In genomic region chr10:84234508-84234907, GRCh38 we compare ENCODE assay signal across 40 cellular contexts. TPM values are rescaled to one million over a fixed set of nuclear protein-coding genes. Genes with fewer than 3 reads are reported as not detected.
"Had no signal": no experiment of that assay in that cellular context is flagged by ENCODE, and none has a peak within 500 bp of the region (broad histone marks: within the 10 kb centered on the region; RNA-seq: fewer than 3 reads in every experiment).

No MANE protein-coding gene starts in this region.

- H3K27ac Mint-ChIP-seq: activated naive CD4-positive, alpha-beta T cell treated with anti-CD3 and anti-CD28 coated beads for 36 hours; activated naive CD4-positive, alpha-beta T cell treated with anti-CD3 and anti-CD28 coated beads, Interleukin-2, amount 10 ng/mL, durations not matched to agents 7 days and 5 days; activated naive CD4-positive, alpha-beta T cell treated with anti-CD3 and anti-CD28 coated beads, Interleukin-2, amount 50 U/mL, for 24 hours; activated naive CD4-positive, alpha-beta T cell treated with anti-CD3 and anti-CD28 coated beads, Interleukin-2, amount 50 U/mL, for 72 hours; activated naive CD8-positive, alpha-beta T cell; activated naive CD8-positive, alpha-beta T cell treated with anti-CD3 and anti-CD28 coated beads for 36 hours; activated naive CD8-positive, alpha-beta T cell treated with anti-CD3 and anti-CD28 coated beads, Interleukin-2, amount 10 ng/mL, durations not matched to agents 7 days and 5 days; activated naive CD8-positive, alpha-beta T cell treated with anti-CD3 and anti-CD28 coated beads, Interleukin-2, amount 50 U/mL, for 24 hours; activated T-cell treated with anti-CD3 and anti-CD28 coated beads, Interleukin-2, amount 50 U/mL, for 24 hours; activated T-cell treated with anti-CD3 and anti-CD28 coated beads, Interleukin-2, amount 50 U/mL, for 72 hours; activated T-helper 1 cell treated with anti-CD3 and anti-CD28 coated beads, Interleukin-12 subunit alpha, Interleukin-12 subunit beta, Interleukin-2, Interleukin-4 antibody, amounts not matched to agents 30 ng/mL and 10 ng/mL and 1 ng/mL, durations not matched to agents 14 hours and 24 hours and 36 hours; activated T-helper 17 cell treated with anti-CD3 and anti-CD28 coated beads, Interleukin-2, amount 50 U/mL, for 72 hours; activated T-helper 2 cell treated with anti-CD3 and anti-CD28 coated beads, Interferon-gamma antibody, Interleukin-2, Interleukin-4, amounts not matched to agents 10 μg/mL and 5 μg/mL and 100 μg/mL, durations not matched to agents 14 hours and 24 hours and 36 hours; brain had no signal

- H3K4me1 Mint-ChIP-seq: activated naive CD4-positive, alpha-beta T cell treated with anti-CD3 and anti-CD28 coated beads, Interleukin-2, amount 10 ng/mL, durations not matched to agents 7 days and 5 days; activated naive CD4-positive, alpha-beta T cell treated with anti-CD3 and anti-CD28 coated beads, Interleukin-2, amount 50 U/mL, for 24 hours; activated naive CD8-positive, alpha-beta T cell treated with anti-CD3 and anti-CD28 coated beads for 36 hours; activated naive CD8-positive, alpha-beta T cell treated with anti-CD3 and anti-CD28 coated beads, Interleukin-2, amount 10 ng/mL, durations not matched to agents 7 days and 5 days; activated naive CD8-positive, alpha-beta T cell treated with anti-CD3 and anti-CD28 coated beads, Interleukin-2, amount 50 U/mL, for 24 hours; activated T-helper 17 cell treated with anti-CD3 and anti-CD28 coated beads, Interleukin-2, amount 50 U/mL, for 72 hours; brain; central memory CD8-positive, alpha-beta T cell had no signal

- H3K27ac ChIP-seq: adrenal gland, ascending aorta, body of pancreas, brain microvascular endothelial cell, breast epithelium, cardiac muscle cell had no signal

- H3K36me3 Mint-ChIP-seq: activated naive CD4-positive, alpha-beta T cell treated with anti-CD3 and anti-CD28 coated beads, Interleukin-2, amount 10 ng/mL, durations not matched to agents 7 days and 5 days; activated naive CD4-positive, alpha-beta T cell treated with anti-CD3 and anti-CD28 coated beads, Interleukin-2, amount 50 U/mL, for 24 hours; activated naive CD4-positive, alpha-beta T cell treated with anti-CD3 and anti-CD28 coated beads, Interleukin-2, amount 50 U/mL, for 72 hours; activated naive CD8-positive, alpha-beta T cell; activated naive CD8-positive, alpha-beta T cell treated with anti-CD3 and anti-CD28 coated beads for 36 hours; activated naive CD8-positive, alpha-beta T cell treated with anti-CD3 and anti-CD28 coated beads, Interleukin-2, amount 10 ng/mL, durations not matched to agents 7 days and 5 days; brain had no signal

- H3K9me3 Mint-ChIP-seq: activated naive CD4-positive, alpha-beta T cell treated with anti-CD3 and anti-CD28 coated beads for 36 hours; activated naive CD4-positive, alpha-beta T cell treated with anti-CD3 and anti-CD28 coated beads, Interleukin-2, amount 10 ng/mL, durations not matched to agents 7 days and 5 days; activated naive CD4-positive, alpha-beta T cell treated with anti-CD3 and anti-CD28 coated beads, Interleukin-2, amount 50 U/mL, for 24 hours; activated naive CD4-positive, alpha-beta T cell treated with anti-CD3 and anti-CD28 coated beads, Interleukin-2, amount 50 U/mL, for 72 hours; activated naive CD8-positive, alpha-beta T cell treated with anti-CD3 and anti-CD28 coated beads for 36 hours; activated naive CD8-positive, alpha-beta T cell treated with anti-CD3 and anti-CD28 coated beads, Interleukin-2, amount 10 ng/mL, durations not matched to agents 7 days and 5 days; activated naive CD8-positive, alpha-beta T cell treated with anti-CD3 and anti-CD28 coated beads, Interleukin-2, amount 50 U/mL, for 24 hours; activated T-cell treated with anti-CD3 and anti-CD28 coated beads, Interleukin-2, amount 50 U/mL, for 24 hours; activated T-cell treated with anti-CD3 and anti-CD28 coated beads, Interleukin-2, amount 50 U/mL, for 4 hours; activated T-cell treated with anti-CD3 and anti-CD28 coated beads, Interleukin-2, amount 50 U/mL, for 72 hours; activated T-helper 1 cell treated with anti-CD3 and anti-CD28 coated beads, Interleukin-12 subunit alpha, Interleukin-12 subunit beta, Interleukin-2, Interleukin-4 antibody, amounts not matched to agents 30 ng/mL and 10 ng/mL and 1 ng/mL, durations not matched to agents 14 hours and 24 hours and 36 hours; activated T-helper 17 cell treated with anti-CD3 and anti-CD28 coated beads, Interleukin-2, amount 50 U/mL, for 72 hours; activated T-helper 2 cell treated with anti-CD3 and anti-CD28 coated beads, Interferon-gamma antibody, Interleukin-2, Interleukin-4, amounts not matched to agents 10 μg/mL and 5 μg/mL and 100 μg/mL, durations not matched to agents 14 hours and 24 hours and 36 hours; central memory CD8-positive, alpha-beta T cell had no signal

- H3K4me3 Mint-ChIP-seq: activated naive CD4-positive, alpha-beta T cell treated with anti-CD3 and anti-CD28 coated beads for 36 hours; activated naive CD4-positive, alpha-beta T cell treated with anti-CD3 and anti-CD28 coated beads, Interleukin-2, amount 10 ng/mL, durations not matched to agents 7 days and 5 days; activated naive CD4-positive, alpha-beta T cell treated with anti-CD3 and anti-CD28 coated beads, Interleukin-2, amount 50 U/mL, for 24 hours; activated naive CD8-positive, alpha-beta T cell; activated naive CD8-positive, alpha-beta T cell treated with anti-CD3 and anti-CD28 coated beads for 36 hours; activated naive CD8-positive, alpha-beta T cell treated with anti-CD3 and anti-CD28 coated beads, Interleukin-2, amount 10 ng/mL, durations not matched to agents 7 days and 5 days; activated naive CD8-positive, alpha-beta T cell treated with anti-CD3 and anti-CD28 coated beads, Interleukin-2, amount 50 U/mL, for 24 hours; activated T-cell treated with anti-CD3 and anti-CD28 coated beads, Interleukin-2, amount 50 U/mL, for 24 hours; activated T-cell treated with anti-CD3 and anti-CD28 coated beads, Interleukin-2, amount 50 U/mL, for 4 hours; activated T-cell treated with anti-CD3 and anti-CD28 coated beads, Interleukin-2, amount 50 U/mL, for 72 hours; activated T-helper 1 cell treated with anti-CD3 and anti-CD28 coated beads, Interleukin-12 subunit alpha, Interleukin-12 subunit beta, Interleukin-2, Interleukin-4 antibody, amounts not matched to agents 30 ng/mL and 10 ng/mL and 1 ng/mL, durations not matched to agents 14 hours and 24 hours and 36 hours; activated T-helper 17 cell treated with anti-CD3 and anti-CD28 coated beads, Interleukin-2, amount 50 U/mL, for 72 hours; brain; central memory CD8-positive, alpha-beta T cell had no signal

- H3K4me3 ChIP-seq: adrenal gland, ascending aorta, body of pancreas, breast epithelium, cardiac muscle cell had no signal

- ATAC-seq: activated naive CD4-positive, alpha-beta T cell treated with anti-CD3 and anti-CD28 coated beads, Interleukin-2, amount 50 U/mL, for 72 hours; activated naive CD8-positive, alpha-beta T cell treated with anti-CD3 and anti-CD28 coated beads, Interleukin-2, amount 50 U/mL, for 24 hours; activated T-cell treated with anti-CD3 and anti-CD28 coated beads, Interleukin-2, amount 50 U/mL, for 4 hours; activated T-cell treated with anti-CD3 and anti-CD28 coated beads, Interleukin-2, amount 50 U/mL, for 72 hours; activated T-helper 17 cell treated with anti-CD3 and anti-CD28 coated beads, Interleukin-2, amount 50 U/mL, for 72 hours; body of pancreas had no signal

- DNase-seq: activated effector memory CD4-positive, alpha-beta T cell treated with Interleukin-2 at 50 U/mL for 16 hours; activated gamma-delta T cell; activated gamma-delta T cell treated with Interleukin-2 at 50 U/mL for 16 hours; activated naive CD4-positive, alpha-beta T cell; activated naive CD4-positive, alpha-beta T cell treated with anti-CD3 and anti-CD28 coated beads for 36 hours; activated naive CD4-positive, alpha-beta T cell treated with anti-CD3 and anti-CD28 coated beads, Interleukin-2, amount 10 ng/mL, durations not matched to agents 7 days and 5 days; activated naive CD4-positive, alpha-beta T cell treated with anti-CD3 and anti-CD28 coated beads, Interleukin-2, amount 50 U/mL, for 16 hours; activated naive CD4-positive, alpha-beta T cell treated with Interleukin-2 at 50 U/mL for 16 hours; activated naive CD8-positive, alpha-beta T cell treated with anti-CD3 and anti-CD28 coated beads for 36 hours; activated naive CD8-positive, alpha-beta T cell treated with anti-CD3 and anti-CD28 coated beads, Interleukin-2, amount 10 ng/mL, durations not matched to agents 7 days and 5 days; activated naive CD8-positive, alpha-beta T cell treated with anti-CD3 and anti-CD28 coated beads, Interleukin-2, amount 50 U/mL, for 24 hours; activated T-cell treated with anti-CD3 and anti-CD28 coated beads, Interleukin-2, amount 50 U/mL, for 1 hour; activated T-cell treated with anti-CD3 and anti-CD28 coated beads, Interleukin-2, amount 50 U/mL, for 24 hours; activated T-cell treated with anti-CD3 and anti-CD28 coated beads, Interleukin-2, amount 50 U/mL, for 4 hours; activated T-cell treated with anti-CD3 and anti-CD28 coated beads, Interleukin-2, amount 50 U/mL, for 48 hours; activated T-cell treated with anti-CD3 and anti-CD28 coated beads, Interleukin-2, amount 50 U/mL, for 72 hours; adrenal gland; amniotic stem cell; anterior cingulate cortex; aorta; body of pancreas; brain microvascular endothelial cell; central memory CD4-positive, alpha-beta T cell; cerebellar nuclear complex had no signal

RNA-seq across cellular contexts. Expression of gene LRIT1, which starts 6.8 kb away (rescaled TPM):
- total RNA-seq: activated naive CD4-positive, alpha-beta T cell treated with anti-CD3 and anti-CD28 coated beads for 36 hours; activated naive CD4-positive, alpha-beta T cell treated with anti-CD3 and anti-CD28 coated beads, Interleukin-2, amount 50 U/mL, for 72 hours; activated naive CD8-positive, alpha-beta T cell treated with anti-CD3 and anti-CD28 coated beads for 36 hours; activated naive CD8-positive, alpha-beta T cell treated with anti-CD3 and anti-CD28 coated beads, Interleukin-2, amount 10 ng/mL, durations not matched to agents 7 days and 5 days; activated T-cell treated with anti-CD3 and anti-CD28 coated beads, Interleukin-2, amount 50 U/mL, for 4 hours; activated T-cell treated with anti-CD3 and anti-CD28 coated beads, Interleukin-2, amount 50 U/mL, for 72 hours; activated T-helper 1 cell treated with anti-CD3 and anti-CD28 coated beads, Interleukin-12 subunit alpha, Interleukin-12 subunit beta, Interleukin-2, Interleukin-4 antibody, amounts not matched to agents 30 ng/mL and 10 ng/mL and 1 ng/mL, durations not matched to agents 14 hours and 24 hours and 36 hours; activated T-helper 17 cell treated with anti-CD3 and anti-CD28 coated beads, Interleukin-2, amount 50 U/mL, for 72 hours; activated T-helper 2 cell treated with anti-CD3 and anti-CD28 coated beads, Interferon-gamma antibody, Interleukin-2, Interleukin-4, amounts not matched to agents 10 μg/mL and 5 μg/mL and 100 μg/mL, durations not matched to agents 14 hours and 24 hours and 36 hours; adrenal gland; aorta; ascending aorta; astrocyte; body of pancreas; breast epithelium; bronchial epithelial cell; cardiac muscle cell; cardiac septum; cerebellum; chondrocyte had no signal

RNA-seq across cellular contexts. Expression of gene LRIT2, which starts 9.2 kb away (rescaled TPM):
- total RNA-seq: activated naive CD4-positive, alpha-beta T cell treated with anti-CD3 and anti-CD28 coated beads for 36 hours; activated naive CD4-positive, alpha-beta T cell treated with anti-CD3 and anti-CD28 coated beads, Interleukin-2, amount 50 U/mL, for 72 hours; activated naive CD8-positive, alpha-beta T cell treated with anti-CD3 and anti-CD28 coated beads for 36 hours; activated naive CD8-positive, alpha-beta T cell treated with anti-CD3 and anti-CD28 coated beads, Interleukin-2, amount 10 ng/mL, durations not matched to agents 7 days and 5 days; activated T-cell treated with anti-CD3 and anti-CD28 coated beads, Interleukin-2, amount 50 U/mL, for 4 hours; activated T-cell treated with anti-CD3 and anti-CD28 coated beads, Interleukin-2, amount 50 U/mL, for 72 hours; activated T-helper 1 cell treated with anti-CD3 and anti-CD28 coated beads, Interleukin-12 subunit alpha, Interleukin-12 subunit beta, Interleukin-2, Interleukin-4 antibody, amounts not matched to agents 30 ng/mL and 10 ng/mL and 1 ng/mL, durations not matched to agents 14 hours and 24 hours and 36 hours; activated T-helper 17 cell treated with anti-CD3 and anti-CD28 coated beads, Interleukin-2, amount 50 U/mL, for 72 hours; activated T-helper 2 cell treated with anti-CD3 and anti-CD28 coated beads, Interferon-gamma antibody, Interleukin-2, Interleukin-4, amounts not matched to agents 10 μg/mL and 5 μg/mL and 100 μg/mL, durations not matched to agents 14 hours and 24 hours and 36 hours; adrenal gland; aorta; ascending aorta; astrocyte; body of pancreas; breast epithelium; bronchial epithelial cell; cardiac muscle cell; cardiac septum; cerebellum; chondrocyte had no signal

RNA-seq across cellular contexts. Expression of gene RGR, which starts 10.3 kb away (rescaled TPM):
- total RNA-seq: activated naive CD4-positive, alpha-beta T cell treated with anti-CD3 and anti-CD28 coated beads for 36 hours; activated naive CD4-positive, alpha-beta T cell treated with anti-CD3 and anti-CD28 coated beads, Interleukin-2, amount 50 U/mL, for 72 hours; activated naive CD8-positive, alpha-beta T cell treated with anti-CD3 and anti-CD28 coated beads for 36 hours; activated naive CD8-positive, alpha-beta T cell treated with anti-CD3 and anti-CD28 coated beads, Interleukin-2, amount 10 ng/mL, durations not matched to agents 7 days and 5 days; activated T-cell treated with anti-CD3 and anti-CD28 coated beads, Interleukin-2, amount 50 U/mL, for 4 hours; activated T-cell treated with anti-CD3 and anti-CD28 coated beads, Interleukin-2, amount 50 U/mL, for 72 hours; activated T-helper 1 cell treated with anti-CD3 and anti-CD28 coated beads, Interleukin-12 subunit alpha, Interleukin-12 subunit beta, Interleukin-2, Interleukin-4 antibody, amounts not matched to agents 30 ng/mL and 10 ng/mL and 1 ng/mL, durations not matched to agents 14 hours and 24 hours and 36 hours; activated T-helper 17 cell treated with anti-CD3 and anti-CD28 coated beads, Interleukin-2, amount 50 U/mL, for 72 hours; activated T-helper 2 cell treated with anti-CD3 and anti-CD28 coated beads, Interferon-gamma antibody, Interleukin-2, Interleukin-4, amounts not matched to agents 10 μg/mL and 5 μg/mL and 100 μg/mL, durations not matched to agents 14 hours and 24 hours and 36 hours; adrenal gland; aorta; ascending aorta; astrocyte; body of pancreas; bronchial epithelial cell; cardiac muscle cell; cardiac septum; chondrocyte had no signal

RNA-seq across cellular contexts. Expression of gene CDHR1, which starts 40.2 kb away (rescaled TPM):
- total RNA-seq: ascending aorta had no signal
